In the genomic region with DNA sequence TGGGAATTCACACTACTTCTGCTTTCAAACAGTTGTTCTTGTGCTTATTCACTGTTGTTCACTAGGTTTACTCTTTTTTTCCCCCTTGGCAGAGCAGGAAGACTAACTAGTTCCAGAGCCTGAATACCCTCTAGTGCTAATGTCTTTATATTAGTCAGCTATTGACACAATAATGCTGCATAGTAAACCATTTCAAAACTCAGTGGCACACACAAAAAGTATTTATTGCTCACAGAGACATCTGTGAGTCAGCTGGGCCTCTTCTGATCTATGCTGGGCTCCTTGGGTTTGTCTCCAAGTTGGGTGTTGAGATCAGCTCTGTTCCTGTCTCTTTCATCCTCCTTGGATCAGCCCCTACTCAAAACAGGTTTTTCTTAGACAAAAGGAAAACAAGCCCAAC, we compare ENCODE assay signal across 12 cellular contexts. TPM values are rescaled to one million over a fixed set of nuclear protein-coding genes. Genes with fewer than 3 reads are reported as not detected.
DNase-seq lines count a peak whose midpoint lies in the region; ATAC-seq, FAIRE-seq and TF ChIP-seq lines count a peak whose summit lies in the region.
"Had no signal": no experiment of that assay in that cellular context is flagged by ENCODE, and none has a peak within 500 bp of the region (broad histone marks: within the 10 kb centered on the region; RNA-seq: fewer than 3 reads in every experiment).

No MANE protein-coding gene starts in this region.

- H3K9me3 ChIP-seq in A549: no peaks in the 10 kb centered on the region
- H3K9me3 ChIP-seq: uterus had no signal

- H3K4me2 ChIP-seq in A549: peak overlapping the region; percentile 53
- H3K4me2 ChIP-seq: BLaER1 had no signal

- CTCF ChIA-PET in A549 (lab: Yijun Ruan, JAX): interaction anchor here (1.1 to 1.5 kb wide), 2 partner anchors 12 to 51 kb away, joined by 4 to 5 read pairs; a partner anchor contains a TSS

- POLR2A ChIA-PET in A549 (lab: Yijun Ruan, JAX): no interaction called here

- H3K27ac ChIP-seq in A549: peak overlapping the region in 1 of 2 experiments; percentile 29; a peak in 2 of 6 replicates
- H3K27ac ChIP-seq: BLaER1, uterus had no signal

- H3K4me1 ChIP-seq in A549: peaks cover 38% of the 10 kb centered on the region
- H3K4me1 ChIP-seq: BLaER1, uterus had no signal

- no peak overlapping the region for H3K4me3 ChIP-seq in A549
- H3K4me3 ChIP-seq: BLaER1, uterus had no signal

- TF ChIP-seq EP300 in A549 (IDR thresholded peaks at IDR 0.05): no peak

- no peak for TF ChIP-seq POLR2A in A549 (IDR thresholded peaks at IDR 0.05; ENCODE audit: low read length)

- DNase-seq in A549 (ENCODE audit: low read depth in 1 of 2, low spot score in 1 of 2): peak; percentile 8 to 37
- peak; percentile 93 for DNase-seq in HCEC 1CT
- peak; percentile 92 for DNase-seq in fibroblast of peridontal ligament (ENCODE audit: extremely low read depth)
- no peak for DNase-seq in medulla oblongata (ENCODE audit: extremely low spot score)
- no peak for DNase-seq in GM19240 (ENCODE audit: insufficient read length, low spot score)
- no peak for DNase-seq in activated CD4-positive, alpha-beta T cell treated with anti-CD3 and anti-CD28 coated beads, Interleukin-2, amount 50 U/mL, for 4 hours
- no peak for DNase-seq in activated gamma-delta T cell treated with Interleukin-2 at 50 U/mL for 16 hours
- DNase-seq: NCI-H146, uterus had no signal

- no peak for TF ChIP-seq CTCF in A549 (IDR thresholded peaks at IDR 0.05)

- ATAC-seq in A549 (peak; percentile 54 to 85; a peak in 5 of 6 replicates), SK-N-SH treated with all-trans-retinoic acid at 6 μM for 48 hours (peak; percentile 46; the same call in 2 of the 3 replicates)
- ATAC-seq: sciatic nerve had no signal

- peak; percentile 73 for FAIRE-seq in A549 (lab: Jason Lieb, UNC)

- TF ChIP-seq RAD21 in A549 (conservative IDR thresholded peaks at IDR 0.05 in 1 of 2, IDR thresholded peaks at IDR 0.05 in 1 of 2): no peak

TF ChIP-seq in A549, 52 proteins besides CTCF, POLR2A, EP300 and RAD21:
- no peak for TF ChIP-seq HEYL (CRISPR knock-in tag; IDR thresholded peaks at IDR 0.05)
- no peak for TF ChIP-seq CBX2 (IDR thresholded peaks at IDR 0.05; ENCODE audit: borderline replicate concordance, low read depth)
- TF ChIP-seq CEBPB (IDR thresholded peaks at IDR 0.05): 0 out of 4 replicates have a peak, but pooled peaks of 1 of the 2 experiments have one; percentile 40
- no peak for TF ChIP-seq HDAC2 (IDR thresholded peaks at IDR 0.05)
- TF ChIP-seq JUNB (IDR thresholded peaks at IDR 0.05): peak; percentile 46; the same call in 1 of the 2 replicates
- no peak for TF ChIP-seq EHMT2 (IDR thresholded peaks at IDR 0.05; ENCODE audit: low read depth)
- no peak for TF ChIP-seq CBX8 (IDR thresholded peaks at IDR 0.05)
- TF ChIP-seq FOSL2 (IDR thresholded peaks at IDR 0.05): peak; percentile 13; the same call in 1 of the 2 replicates
- peak; percentile 64 for TF ChIP-seq FOSL2 (CRISPR knock-in tag; IDR thresholded peaks at IDR 0.05)
- TF ChIP-seq RFX5 (IDR thresholded peaks at IDR 0.05): no peak
- no peak for TF ChIP-seq NPAS2 (CRISPR knock-in tag; IDR thresholded peaks at IDR 0.05; ENCODE audit: borderline replicate concordance)
- TF ChIP-seq TFCP2L1 (CRISPR knock-in tag; IDR thresholded peaks at IDR 0.05): no peak
- TF ChIP-seq BHLHE40 (IDR thresholded peaks at IDR 0.05; ENCODE audit: low read depth, low read length): no peak
- TF ChIP-seq JUN (IDR thresholded peaks at IDR 0.05): no peak
- no peak for TF ChIP-seq CHD2 (IDR thresholded peaks at IDR 0.05; ENCODE audit: low read length, partially characterized antibody)
- TF ChIP-seq MAFK (IDR thresholded peaks at IDR 0.05; ENCODE audit: partially characterized antibody): no peak

TF ChIP-seq in SK-N-SH treated with all-trans-retinoic acid at 6 μM for 48 hours, 23 proteins besides CTCF, POLR2A, EP300 and RAD21 (continues in another document):
- TF ChIP-seq ISL1 (CRISPR knock-in tag; IDR thresholded peaks at IDR 0.05) (no peak), CSDC2 (CRISPR knock-in tag; IDR thresholded peaks at IDR 0.05) (no peak), PPARA (CRISPR knock-in tag; IDR thresholded peaks at IDR 0.05; ENCODE audit: borderline replicate concordance) (no peak), ZNF565 (CRISPR knock-in tag; conservative IDR thresholded peaks at IDR 0.05; ENCODE audit: low read depth) (no peak), TOX (CRISPR knock-in tag; IDR thresholded peaks at IDR 0.05; ENCODE audit: borderline replicate concordance) (no peak), ZFP30 (CRISPR knock-in tag; IDR thresholded peaks at IDR 0.05) (no peak), TCF4 (CRISPR knock-in tag; IDR thresholded peaks at IDR 0.05; ENCODE audit: borderline replicate concordance) (no peak), SNAI2 (CRISPR knock-in tag; IDR thresholded peaks at IDR 0.05) (no peak), ZC3H10 (CRISPR knock-in tag; IDR thresholded peaks at IDR 0.05) (no peak), RARB (CRISPR knock-in tag; IDR thresholded peaks at IDR 0.05) (no peak), BACH2 (CRISPR knock-in tag; IDR thresholded peaks at IDR 0.05; ENCODE audit: borderline replicate concordance) (no peak), OSR1 (CRISPR knock-in tag; IDR thresholded peaks at IDR 0.05) (no peak), GLIS3 (CRISPR knock-in tag; IDR thresholded peaks at IDR 0.05) (no peak), ZNF70 (CRISPR knock-in tag; IDR thresholded peaks at IDR 0.05) (no peak), ESRRG (CRISPR knock-in tag; IDR thresholded peaks at IDR 0.05) (no peak), ZNF8 (CRISPR knock-in tag; IDR thresholded peaks at IDR 0.05) (no peak)
- TF ChIP-seq, protein P1, sequence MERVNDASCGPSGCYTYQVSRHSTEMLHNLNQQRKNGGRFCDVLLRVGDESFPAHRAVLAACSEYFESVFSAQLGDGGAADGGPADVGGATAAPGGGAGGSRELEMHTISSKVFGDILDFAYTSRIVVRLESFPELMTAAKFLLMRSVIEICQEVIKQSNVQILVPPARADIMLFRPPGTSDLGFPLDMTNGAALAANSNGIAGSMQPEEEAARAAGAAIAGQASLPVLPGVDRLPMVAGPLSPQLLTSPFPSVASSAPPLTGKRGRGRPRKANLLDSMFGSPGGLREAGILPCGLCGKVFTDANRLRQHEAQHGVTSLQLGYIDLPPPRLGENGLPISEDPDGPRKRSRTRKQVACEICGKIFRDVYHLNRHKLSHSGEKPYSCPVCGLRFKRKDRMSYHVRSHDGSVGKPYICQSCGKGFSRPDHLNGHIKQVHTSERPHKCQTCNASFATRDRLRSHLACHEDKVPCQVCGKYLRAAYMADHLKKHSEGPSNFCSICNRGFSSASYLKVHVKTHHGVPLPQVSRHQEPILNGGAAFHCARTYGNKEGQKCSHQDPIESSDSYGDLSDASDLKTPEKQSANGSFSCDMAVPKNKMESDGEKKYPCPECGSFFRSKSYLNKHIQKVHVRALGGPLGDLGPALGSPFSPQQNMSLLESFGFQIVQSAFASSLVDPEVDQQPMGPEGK (CRISPR knock-in tag; IDR thresholded peaks at IDR 0.05; ENCODE audit: borderline replicate concordance): no peak
- TF ChIP-seq, protein P2, sequence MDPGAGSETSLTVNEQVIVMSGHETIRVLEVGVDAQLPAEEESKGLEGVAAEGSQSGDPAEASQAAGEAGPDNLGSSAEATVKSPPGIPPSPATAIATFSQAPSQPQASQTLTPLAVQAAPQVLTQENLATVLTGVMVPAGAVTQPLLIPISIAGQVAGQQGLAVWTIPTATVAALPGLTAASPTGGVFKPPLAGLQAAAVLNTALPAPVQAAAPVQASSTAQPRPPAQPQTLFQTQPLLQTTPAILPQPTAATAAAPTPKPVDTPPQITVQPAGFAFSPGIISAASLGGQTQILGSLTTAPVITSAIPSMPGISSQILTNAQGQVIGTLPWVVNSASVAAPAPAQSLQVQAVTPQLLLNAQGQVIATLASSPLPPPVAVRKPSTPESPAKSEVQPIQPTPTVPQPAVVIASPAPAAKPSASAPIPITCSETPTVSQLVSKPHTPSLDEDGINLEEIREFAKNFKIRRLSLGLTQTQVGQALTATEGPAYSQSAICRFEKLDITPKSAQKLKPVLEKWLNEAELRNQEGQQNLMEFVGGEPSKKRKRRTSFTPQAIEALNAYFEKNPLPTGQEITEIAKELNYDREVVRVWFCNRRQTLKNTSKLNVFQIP (CRISPR knock-in tag; IDR thresholded peaks at IDR 0.05; ENCODE audit: borderline replicate concordance, low read depth): no peak
- TF ChIP-seq, protein P3, sequence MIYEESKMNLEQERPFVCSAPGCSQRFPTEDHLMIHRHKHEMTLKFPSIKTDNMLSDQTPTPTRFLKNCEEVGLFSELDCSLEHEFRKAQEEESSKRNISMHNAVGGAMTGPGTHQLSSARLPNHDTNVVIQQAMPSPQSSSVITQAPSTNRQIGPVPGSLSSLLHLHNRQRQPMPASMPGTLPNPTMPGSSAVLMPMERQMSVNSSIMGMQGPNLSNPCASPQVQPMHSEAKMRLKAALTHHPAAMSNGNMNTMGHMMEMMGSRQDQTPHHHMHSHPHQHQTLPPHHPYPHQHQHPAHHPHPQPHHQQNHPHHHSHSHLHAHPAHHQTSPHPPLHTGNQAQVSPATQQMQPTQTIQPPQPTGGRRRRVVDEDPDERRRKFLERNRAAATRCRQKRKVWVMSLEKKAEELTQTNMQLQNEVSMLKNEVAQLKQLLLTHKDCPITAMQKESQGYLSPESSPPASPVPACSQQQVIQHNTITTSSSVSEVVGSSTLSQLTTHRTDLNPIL (CRISPR knock-in tag; IDR thresholded peaks at IDR 0.05; ENCODE audit: low read depth): no peak

RNA-seq across cellular contexts. Expression of a gene that starts 51.1 kb away (rescaled TPM):
- polyA plus RNA-seq in A549 (2011; rRNA removed): 17.5 and 17.6 TPM in 2 replicates
- polyA plus RNA-seq in A549 (2012; cell fraction: cytosol; rRNA removed): 3.1 and 3.7 TPM in 2 replicates
- polyA plus RNA-seq in A549 (2012; cell fraction: nucleus; rRNA removed): 1.1 and 2.5 TPM in 2 replicates
- polyA plus RNA-seq in A549 (2017; fragmentation: RNase III; extraction: RNeasy Plus Mini Kit Qiagen cat#74134 plus additional on column Dnase treatment): 47.3 to 53.9 TPM (median 52.2 TPM) in 3 replicates
- 20.9 and 21.9 TPM in 2 replicates for polyA minus RNA-seq in A549 (2011; rRNA and poly(A)+ RNA removed)

RNA-seq across cellular contexts. Expression of a gene that starts 54.7 kb away (rescaled TPM):
- polyA plus RNA-seq in A549 (2011; rRNA removed): 1.3 and 2.0 TPM in 2 replicates
- 1.5 and 1.8 TPM in 2 replicates for polyA plus RNA-seq in A549 (2012; cell fraction: cytosol; rRNA removed)
- 3.4 and 4.4 TPM in 2 replicates for polyA plus RNA-seq in A549 (2012; cell fraction: nucleus; rRNA removed)
- 1.6 to 2.0 TPM (median 2.0 TPM) in 3 replicates for polyA plus RNA-seq in A549 (2017; fragmentation: RNase III; extraction: RNeasy Plus Mini Kit Qiagen cat#74134 plus additional on column Dnase treatment)
- 0.39 and 0.41 TPM in 2 replicates for polyA minus RNA-seq in A549 (2011; rRNA and poly(A)+ RNA removed)

Comparison
In these comparisons a context has a peak if more than half of its experiments do, and no peak if none do; other contexts are left out.
1. DNase-seq: peak in A549 (2 of 2), HCEC 1CT (single experiment) and fibroblast of peridontal ligament (single experiment); none in medulla oblongata (single experiment), GM19240 (single experiment), activated CD4-positive, alpha-beta T cell treated with anti-CD3 and anti-CD28 coated beads, Interleukin-2, amount 50 U/mL, for 4 hours (0 of 2) and activated gamma-delta T cell treated with Interleukin-2 at 50 U/mL for 16 hours (single experiment).